ENCODE assay signal across 8 cellular contexts in the genomic region with DNA sequence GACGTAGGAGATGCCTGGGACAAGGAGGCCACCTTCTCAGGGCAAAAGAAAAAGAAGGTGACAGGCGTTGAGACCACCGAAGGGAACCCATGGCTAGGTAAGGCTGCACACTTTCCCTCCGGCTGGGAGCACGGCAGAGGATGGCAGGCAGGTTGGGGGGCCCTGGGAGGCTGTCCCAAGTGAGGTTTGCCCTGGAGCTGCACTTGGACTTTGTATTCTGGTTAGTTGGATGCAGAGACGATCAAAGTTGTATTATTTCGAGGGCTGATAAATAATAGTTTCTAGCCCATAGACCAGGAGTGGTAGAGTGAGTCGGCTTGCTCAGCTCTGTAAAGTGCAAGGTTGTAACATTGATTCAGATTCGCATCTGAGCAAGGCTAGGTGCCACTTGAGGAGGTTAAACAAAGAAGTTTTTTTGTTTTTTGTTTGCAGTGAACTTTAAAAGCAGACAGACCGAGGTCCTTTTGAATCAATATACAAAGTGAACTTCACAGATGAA. TPM values are rescaled to one million over a fixed set of nuclear protein-coding genes. Genes with fewer than 3 reads are reported as not detected.
DNase-seq lines count a peak whose midpoint lies in the region; ATAC-seq and TF ChIP-seq lines count a peak whose summit lies in the region.

No MANE protein-coding gene starts in this region.

- peak overlapping the region; percentile 98 for H2AFZ ChIP-seq in trophoblast cell (ENCODE audit: insufficient read depth, low read length, poor library complexity)

- H3K36me3 ChIP-seq in SJSA1 (peaks cover 19% of the 10 kb centered on the region), trophoblast cell (ENCODE audit: control insufficient read depth in 1 of 2, insufficient read depth in 2 of 2, low read length in 2 of 2) (peaks cover 3% of the 10 kb centered on the region in 2 experiments)

- H3K27ac ChIP-seq in SJSA1 (peak overlapping the region; percentile 76), trophoblast cell (ENCODE audit: low read depth, low read length) (no peak overlapping the region)

- no peak overlapping the region for H2BK5ac ChIP-seq in trophoblast cell (ENCODE audit: low read depth, low read length, poor library complexity)

- no peak overlapping the region for H3K4ac ChIP-seq in trophoblast cell (ENCODE audit: low read depth, low read length)

- DNase-seq in GM12864 (ENCODE audit: low read depth) (no peak), SJSA1 (ENCODE audit: low read depth in 1 of 2, low spot score in 2 of 2) (no peak), fibroblast of peridontal ligament (ENCODE audit: extremely low read depth) (peak; percentile 11), trophoblast cell (peak in 1 of 2 donors; percentile 7), DMS153 (lab: John Stamatoyannopoulos, UW) (no peak), MV-4-11 (lab: John Stamatoyannopoulos, UW) (no peak), SHP77 treated with DMSO at 0.1 percent for 48 hours (lab: John Stamatoyannopoulos, UW) (no peak)

- H3K79me1 ChIP-seq in trophoblast cell (ENCODE audit: low read length), result peaks cover 5% of the 10 kb centered on the region

- H2BK12ac ChIP-seq in trophoblast cell (ENCODE audit: low read length), result no peak overlapping the region

- H3K4me3 ChIP-seq in GM12864 (ENCODE audit: low read depth, low read length), result peak overlapping the region; percentile 77
- H3K4me3 ChIP-seq in SJSA1, result peak overlapping the region; percentile 86
- H3K4me3 ChIP-seq in trophoblast cell (ENCODE audit: low read depth, low read length), result peak overlapping the region; percentile 92

- peaks cover 25% of the 10 kb centered on the region for H3K4me1 ChIP-seq in SJSA1 (replicated peaks)
- H3K4me1 ChIP-seq in trophoblast cell (ENCODE audit: control insufficient read depth in 1 of 2, insufficient read depth in 2 of 2, low read length in 2 of 2), result peaks cover 2 to 6% of the 10 kb centered on the region in 2 experiments

- H4K91ac ChIP-seq in trophoblast cell (ENCODE audit: low read depth, low read length), result peak overlapping the region; percentile 53

- peak overlapping the region; percentile 75 for H4K12ac ChIP-seq in trophoblast cell (ENCODE audit: low read depth, low read length)

- peak overlapping the region; percentile 57 for H2BK120ac ChIP-seq in trophoblast cell (ENCODE audit: insufficient read depth, low read length, poor library complexity)

- H3K9ac ChIP-seq in trophoblast cell (ENCODE audit: low read length), result peak overlapping the region; percentile 87

- peak overlapping the region; percentile 82 for H3K14ac ChIP-seq in trophoblast cell (ENCODE audit: low read length)

- no peak overlapping the region for H3K23ac ChIP-seq in trophoblast cell (ENCODE audit: low read length)

- WGBS in trophoblast cell (ENCODE audit: extremely low coverage, insufficient coverage, insufficient read length), result no CpG with 5 or more reads among the region's 10 CpGs

- peak overlapping the region; percentile 87 for H4K8ac ChIP-seq in trophoblast cell (ENCODE audit: low read depth, low read length)

- ATAC-seq in HG03196 (IDR thresholded peaks at IDR 0.05; ENCODE audit: unreplicated experiment), result no peak

- H3K79me2 ChIP-seq in trophoblast cell (ENCODE audit: control insufficient read depth, insufficient read depth, low read length, poor library complexity), result peaks cover 5% of the 10 kb centered on the region

- H3K27me3 ChIP-seq in SJSA1 (replicated peaks) (no peaks in the 10 kb centered on the region), trophoblast cell (ENCODE audit: insufficient read depth, low read length) (no peaks in the 10 kb centered on the region)

- H3K9me3 ChIP-seq in SJSA1 (replicated peaks), result no peaks in the 10 kb centered on the region; the same call in 1 of the 2 replicates
- H3K9me3 ChIP-seq in trophoblast cell (ENCODE audit: insufficient read depth, low read depth, low read length), result no peaks in the 10 kb centered on the region

- no peak overlapping the region for H2AK5ac ChIP-seq in trophoblast cell (ENCODE audit: low read length)

- TF ChIP-seq CTCF in GM12864 (IDR thresholded peaks at IDR 0.05; ENCODE audit: low read depth, low read length, missing control alignments), result no peak

- H3K18ac ChIP-seq in trophoblast cell (ENCODE audit: low read length), result peak overlapping the region; percentile 62

- H3K4me2 ChIP-seq in trophoblast cell (ENCODE audit: low read length), result peak overlapping the region; percentile 85

RNA-seq across cellular contexts. Expression of gene ENTPD7, which starts 0.6 kb away (rescaled TPM):
- 16.3 and 18.4 TPM in 2 replicates for total RNA-seq in SJSA1 (2014; rRNA removed; shearing (Covaris generic))
- 16.8 and 16.9 TPM in 2 replicates for polyA plus RNA-seq in trophoblast cell (2013)

RNA-seq across cellular contexts. Expression of gene SLC25A28, which starts 39.7 kb away (rescaled TPM):
- 16.9 and 20.7 TPM in 2 replicates for total RNA-seq in SJSA1 (2014; rRNA removed; shearing (Covaris generic))
- polyA plus RNA-seq in trophoblast cell (2013), result 22.6 and 24.6 TPM in 2 replicates
